In genomic region chr20:32515631-32516101, GRCh38 we compare ENCODE assay signal across 24 cellular contexts.
DNase-seq lines count a peak whose midpoint lies in the region; ATAC-seq and TF ChIP-seq lines count a peak whose summit lies in the region.
"Had no signal": no experiment of that assay in that cellular context is flagged by ENCODE, and none has a peak within 500 bp of the region (broad histone marks: within the 10 kb centered on the region; RNA-seq: fewer than 3 reads in every experiment).

No MANE protein-coding gene starts in this region.

- no peaks in the 10 kb centered on the region for H3K9me3 Mint-ChIP-seq in CD4-positive, alpha-beta T cell
- H3K9me3 Mint-ChIP-seq in chondrocyte (ENCODE audit: low read depth), result no peaks in the 10 kb centered on the region
- H3K9me3 Mint-ChIP-seq in naive thymus-derived CD4-positive, alpha-beta T cell, result no peaks in the 10 kb centered on the region

- TF ChIP-seq CTCF in BE2C (IDR thresholded peaks at IDR 0.05; ENCODE audit: low read depth, low read length) (0 out of 2 replicates have a peak, but pooled peaks have one; percentile 5), chondrocyte (IDR thresholded peaks at IDR 0.05) (no peak)
- TF ChIP-seq CTCF in CD4-positive, alpha-beta T cell (IDR thresholded peaks at IDR 0.05), result no peak

- ATAC-seq in CD4-positive, alpha-beta T cell (ENCODE audit: poor library complexity), result no peak
- no peak for ATAC-seq in naive thymus-derived CD4-positive, alpha-beta T cell
- no peak for ATAC-seq in GM19467 (IDR thresholded peaks at IDR 0.05; ENCODE audit: unreplicated experiment)
- ATAC-seq: K562 had no signal

- peaks cover 30% of the 10 kb centered on the region for H3K4me1 ChIP-seq in BE2C
- peaks cover 21 to 62% of the 10 kb centered on the region in 2 donors for H3K4me1 ChIP-seq in naive thymus-derived CD4-positive, alpha-beta T cell (ENCODE audit: control insufficient read depth in 2 of 2, insufficient read depth in 2 of 2, low read length in 2 of 2)

- H3K4me1 Mint-ChIP-seq in CD4-positive, alpha-beta T cell (ENCODE audit: low read depth), result peaks cover 61% of the 10 kb centered on the region
- H3K4me1 Mint-ChIP-seq in chondrocyte (ENCODE audit: low read depth), result peaks cover 11% of the 10 kb centered on the region
- H3K4me1 Mint-ChIP-seq in naive thymus-derived CD4-positive, alpha-beta T cell, result peaks cover 32 to 77% (median 59%) of the 10 kb centered on the region in 7 donors

- H3K36me3 ChIP-seq in BE2C, result no peaks in the 10 kb centered on the region
- H3K36me3 ChIP-seq in naive thymus-derived CD4-positive, alpha-beta T cell (ENCODE audit: control insufficient read depth in 2 of 3, insufficient read depth in 3 of 3, low read length in 3 of 3), result peaks cover 0 to 62% (median 15%) of the 10 kb centered on the region in 3 experiments
- H3K36me3 ChIP-seq: suprapubic skin had no signal

- peaks cover 86% of the 10 kb centered on the region for H3K36me3 Mint-ChIP-seq in CD4-positive, alpha-beta T cell (ENCODE audit: low read depth)
- H3K36me3 Mint-ChIP-seq in chondrocyte (ENCODE audit: low read depth), result peaks cover 20% of the 10 kb centered on the region
- H3K36me3 Mint-ChIP-seq in naive thymus-derived CD4-positive, alpha-beta T cell, result peaks cover 15 to 56% (median 35%) of the 10 kb centered on the region in 5 donors

- no peaks in the 10 kb centered on the region for H3K27me3 Mint-ChIP-seq in CD4-positive, alpha-beta T cell
- no peaks in the 10 kb centered on the region for H3K27me3 Mint-ChIP-seq in chondrocyte (ENCODE audit: low read depth)
- no peaks in the 10 kb centered on the region for H3K27me3 Mint-ChIP-seq in naive thymus-derived CD4-positive, alpha-beta T cell

- H3K27ac Mint-ChIP-seq in CD4-positive, alpha-beta T cell, result peak overlapping the region; percentile 96
- H3K27ac Mint-ChIP-seq in chondrocyte (ENCODE audit: unreplicated experiment), result no peak overlapping the region
- peak overlapping the region in 8 of 9 donors; percentile 90 to 98 (median 96) for H3K27ac Mint-ChIP-seq in naive thymus-derived CD4-positive, alpha-beta T cell

- no peaks in the 10 kb centered on the region for H3K27me3 ChIP-seq in BE2C
- no peaks in the 10 kb centered on the region for H3K27me3 ChIP-seq in CD4-positive, alpha-beta T cell (ENCODE audit: control insufficient read depth, insufficient read depth, low read length)
- no peaks in the 10 kb centered on the region for H3K27me3 ChIP-seq in naive thymus-derived CD4-positive, alpha-beta T cell (ENCODE audit: control insufficient read depth in 2 of 2, insufficient read depth in 2 of 2, low read length in 2 of 2)
- H3K27me3 ChIP-seq: suprapubic skin had no signal

- intact Hi-C loops in CD4-positive, alpha-beta T cell (cut with DNase I, micrococcal nuclease), result no loop called here
- intact Hi-C loops in naive thymus-derived CD4-positive, alpha-beta T cell (cut with micrococcal nuclease), result loop anchor here in 1 of 2 donors (10.0 kb wide), 1 partner anchor 661 kb away; no protein-coding TSS in a partner anchor

- no peak for DNase-seq in BE2C
- DNase-seq in CD4-positive, alpha-beta T cell, result no peak
- peak; percentile 79 for DNase-seq in chondrocyte (ENCODE audit: low spot score)
- DNase-seq in naive thymus-derived CD4-positive, alpha-beta T cell, result no peak
- DNase-seq in hypothalamus (lab: John Stamatoyannopoulos, UW), result no peak
- no peak for DNase-seq in NCI-H345 (lab: John Stamatoyannopoulos, UW)
- DNase-seq in hippocampal formation (lab: John Stamatoyannopoulos, UW), result no peak
- DNase-seq: activated CD4-positive, CD25-positive, alpha-beta regulatory T cell treated with anti-CD3 and anti-CD28 coated beads, Interleukin-2, amount 50 U/mL, for 72 hours; activated CD8-positive, alpha-beta memory T cell treated with anti-CD3 and anti-CD28 coated beads for 24 hours; activated naive CD4-positive, alpha-beta T cell treated with anti-CD3 and anti-CD28 coated beads, Interleukin-2, amount 50 U/mL, for 16 hours; caudate nucleus; DMS53; GDM1; kidney glomerular epithelial cell; mesenchymal stem cell; MM.1S; NCI-H1436 treated with DMSO at 0.1 percent for 48 hours; PC-9; SIG-M5; T-helper 1 cell had no signal

- H3K4me3 ChIP-seq in BE2C (ENCODE audit: low read depth, low read length), result no peak overlapping the region
- no peak overlapping the region for H3K4me3 ChIP-seq in naive thymus-derived CD4-positive, alpha-beta T cell (ENCODE audit: low read length)
- H3K4me3 ChIP-seq: K562, PC-9, suprapubic skin had no signal

- no peak overlapping the region for H3K27ac ChIP-seq in CD4-positive, alpha-beta T cell (ENCODE audit: low read depth, low read length)
- no peak overlapping the region for H3K27ac ChIP-seq in naive thymus-derived CD4-positive, alpha-beta T cell (ENCODE audit: low read depth, low read length)
- H3K27ac ChIP-seq: C4-2B, PC-9, suprapubic skin had no signal

- H3K9me3 ChIP-seq in BE2C, result no peaks in the 10 kb centered on the region
- no peaks in the 10 kb centered on the region for H3K9me3 ChIP-seq in CD4-positive, alpha-beta T cell (ENCODE audit: control insufficient read depth, low read length)
- H3K9me3 ChIP-seq in naive thymus-derived CD4-positive, alpha-beta T cell (ENCODE audit: control insufficient read depth in 2 of 3, low read length in 3 of 3), result no peaks in the 10 kb centered on the region
- H3K9me3 ChIP-seq: suprapubic skin had no signal

- peak overlapping the region; percentile 25 for H3K4me3 Mint-ChIP-seq in CD4-positive, alpha-beta T cell
- H3K4me3 Mint-ChIP-seq in chondrocyte (ENCODE audit: unreplicated experiment), result no peak overlapping the region
- peak overlapping the region in 5 of 10 donors; percentile 24 to 95 (median 89) for H3K4me3 Mint-ChIP-seq in naive thymus-derived CD4-positive, alpha-beta T cell

- POLR2A ChIA-PET in CD4-positive, alpha-beta T cell (lab: Charles Lee), result interaction anchor here (0.9 to 1.4 kb wide), 3 partner anchors 8 to 30 kb away, joined by 3 to 6 read pairs (median 3); no protein-coding TSS in a partner anchor
- POLR2A ChIA-PET in naive thymus-derived CD4-positive, alpha-beta T cell (lab: Charles Lee), result interaction anchor here (0.6 to 26.0 kb wide), 4 partner anchors 18 to 156 kb away, joined by 3 to 623 read pairs (median 4); no protein-coding TSS in a partner anchor

- CTCF ChIA-PET in CD4-positive, alpha-beta T cell (lab: Charles Lee), result no interaction called here
- CTCF ChIA-PET in naive thymus-derived CD4-positive, alpha-beta T cell (lab: Charles Lee), result interaction anchor here (0.6 to 2.7 kb wide), 5 partner anchors 11 to 137 kb away, joined by 3 to 10 read pairs (median 3); no protein-coding TSS in a partner anchor
